In the genomic region with DNA sequence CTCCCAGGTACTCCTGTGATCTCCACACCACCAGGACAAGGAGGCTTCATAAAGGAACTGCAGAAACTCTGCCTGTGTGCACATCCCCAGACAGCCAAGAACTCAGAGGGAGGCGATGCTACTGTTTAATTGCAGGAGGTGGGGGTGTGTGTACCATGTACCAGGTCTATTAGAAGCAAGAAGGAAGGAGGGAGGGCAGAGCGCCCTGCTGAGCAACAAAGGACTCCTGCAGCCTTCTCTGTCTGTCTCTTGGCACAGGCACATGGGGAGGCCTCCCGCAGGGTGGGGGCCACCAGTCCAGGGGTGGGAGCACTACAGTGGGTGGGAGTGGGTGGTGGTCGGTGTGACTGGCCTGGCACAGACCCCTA, we compare ENCODE assay signal across 13 cellular contexts. TPM values are rescaled to one million over a fixed set of nuclear protein-coding genes. Genes with fewer than 3 reads are reported as not detected.
"Had no signal": no experiment of that assay in that cellular context is flagged by ENCODE, and none has a peak within 500 bp of the region (broad histone marks: within the 10 kb centered on the region; RNA-seq: fewer than 3 reads in every experiment).

No MANE protein-coding gene starts in this region.

RNA-seq across cellular contexts. Expression of a gene that starts 3.3 kb away (rescaled TPM):
- total RNA-seq: activated CD4-positive, alpha-beta memory T cell treated with anti-CD3 and anti-CD28 coated beads, Interleukin-2, amount 10 ng/mL, durations not matched to agents 7 days and 5 days; activated CD4-positive, alpha-beta T cell treated with anti-CD3 and anti-CD28 coated beads for 36 hours; activated CD4-positive, alpha-beta T cell treated with anti-CD3 and anti-CD28 coated beads, Interleukin-2, amount 10 ng/mL, durations not matched to agents 7 days and 5 days; activated T-cell treated with anti-CD3 and anti-CD28 coated beads, Interleukin-2, amount 50 U/mL, for 4 hours; activated T-helper 17 cell treated with anti-CD3 and anti-CD28 coated beads, Interleukin-2, amount 50 U/mL, for 72 hours; astrocyte; bronchial epithelial cell; chondrocyte; dermis blood vessel endothelial cell; esophagus muscularis mucosa; foreskin keratinocyte; gastrocnemius medialis; T-helper 1 cell treated with Interleukin-12 subunit alpha and Interleukin-12 subunit beta and Interleukin-4 antibody, amounts not matched to agents 30 ng/mL and 1 ng/mL, for 36 hours had no signal

RNA-seq across cellular contexts. Expression of a gene that starts 47.8 kb away (rescaled TPM):
- total RNA-seq: activated T-helper 17 cell treated with anti-CD3 and anti-CD28 coated beads, Interleukin-2, amount 50 U/mL, for 72 hours had no signal
